ENCODE assay signal across 9 cellular contexts in the genomic region with DNA sequence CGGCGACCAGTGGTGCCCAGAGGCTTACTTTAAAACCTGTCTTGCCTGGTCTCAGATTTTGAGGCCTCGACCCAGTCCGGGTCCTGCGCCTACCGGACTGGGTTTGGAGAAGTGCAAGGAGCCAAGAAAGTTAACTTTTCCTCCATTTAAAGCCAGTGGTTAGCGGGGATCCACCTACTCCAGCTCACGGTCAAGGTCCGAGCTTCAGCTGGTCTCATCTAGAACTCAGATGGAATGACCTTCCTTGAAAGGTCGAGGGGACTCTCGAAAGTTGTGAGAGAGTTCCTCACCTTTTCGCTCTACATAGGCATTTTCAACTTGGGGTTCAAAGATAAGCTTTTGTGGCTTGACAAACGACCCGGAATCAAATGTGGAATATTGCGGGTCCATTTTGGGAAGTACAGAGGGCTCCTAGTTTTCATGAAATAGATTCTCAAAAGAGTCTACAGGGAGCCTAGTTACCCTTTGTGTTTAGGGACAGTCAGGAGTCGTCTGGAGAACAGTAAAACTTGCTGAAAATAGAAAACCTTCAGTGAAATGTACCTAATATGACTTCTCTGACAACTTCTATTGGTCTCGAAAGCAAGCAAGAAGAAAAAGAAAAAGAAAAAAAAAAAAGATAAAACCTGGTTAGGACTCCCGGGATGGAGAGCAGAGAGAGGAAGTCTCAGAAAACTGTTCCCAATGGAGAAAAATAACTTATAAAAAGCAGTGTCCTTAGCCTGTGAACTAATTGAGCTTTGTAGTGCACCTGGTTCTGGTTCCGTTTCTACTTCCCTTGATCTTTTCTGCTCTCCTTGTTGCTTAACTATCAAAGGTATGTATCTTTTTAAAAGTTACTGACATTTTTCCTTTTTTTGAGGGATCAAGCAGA. TPM values are rescaled to one million over a fixed set of nuclear protein-coding genes. Genes with fewer than 3 reads are reported as not detected.
DNase-seq lines count a peak whose midpoint lies in the region; ATAC-seq and TF ChIP-seq lines count a peak whose summit lies in the region.
"Had no signal": no experiment of that assay in that cellular context is flagged by ENCODE, and none has a peak within 500 bp of the region (broad histone marks: within the 10 kb centered on the region; RNA-seq: fewer than 3 reads in every experiment).

No MANE protein-coding gene starts in this region.

- H3K27ac Mint-ChIP-seq in activated CD8-positive, alpha-beta memory T cell treated with anti-CD3 and anti-CD28 coated beads, Interleukin-2, amount 10 ng/mL, durations not matched to agents 7 days and 5 days: no peak overlapping the region
- no peak overlapping the region for H3K27ac Mint-ChIP-seq in activated naive CD8-positive, alpha-beta T cell treated with anti-CD3 and anti-CD28 coated beads for 36 hours

- peak overlapping the region; percentile 81 for H2AFZ ChIP-seq in smooth muscle cell (ENCODE audit: low read depth)

- H3K4me2 ChIP-seq in smooth muscle cell: peak overlapping the region; percentile 91

- no peak for ATAC-seq in activated CD8-positive, alpha-beta memory T cell treated with anti-CD3 and anti-CD28 coated beads, Interleukin-2, amount 10 ng/mL, durations not matched to agents 7 days and 5 days
- no peak for ATAC-seq in HG02610 (IDR thresholded peaks at IDR 0.05; ENCODE audit: unreplicated experiment)

- peak overlapping the region; percentile 91 for H3K4me3 Mint-ChIP-seq in activated CD8-positive, alpha-beta memory T cell treated with anti-CD3 and anti-CD28 coated beads, Interleukin-2, amount 10 ng/mL, durations not matched to agents 7 days and 5 days
- H3K4me3 Mint-ChIP-seq in activated naive CD8-positive, alpha-beta T cell treated with anti-CD3 and anti-CD28 coated beads for 36 hours: peak overlapping the region; percentile 90

- H3K4me1 ChIP-seq in iPS-20b (ENCODE audit: insufficient read depth, low read length) (peaks cover 6% of the 10 kb centered on the region; the same call in 1 of the 2 replicates), smooth muscle cell (ENCODE audit: low read depth) (peaks cover 16% of the 10 kb centered on the region)

- peaks cover 21% of the 10 kb centered on the region for H3K4me1 Mint-ChIP-seq in activated CD8-positive, alpha-beta memory T cell treated with anti-CD3 and anti-CD28 coated beads, Interleukin-2, amount 10 ng/mL, durations not matched to agents 7 days and 5 days
- peaks cover 26% of the 10 kb centered on the region for H3K4me1 Mint-ChIP-seq in activated naive CD8-positive, alpha-beta T cell treated with anti-CD3 and anti-CD28 coated beads for 36 hours

- CTCF ChIA-PET in activated CD8-positive, alpha-beta memory T cell treated with anti-CD3 and anti-CD28 coated beads, Interleukin-2, amount 10 ng/mL, durations not matched to agents 7 days and 5 days (lab: Charles Lee): interaction anchor here (0.7 to 1.1 kb wide), 2 partner anchors 120 to 853 kb away, joined by 3 read pairs; no protein-coding TSS in a partner anchor

- no peaks in the 10 kb centered on the region for H3K36me3 Mint-ChIP-seq in activated CD8-positive, alpha-beta memory T cell treated with anti-CD3 and anti-CD28 coated beads, Interleukin-2, amount 10 ng/mL, durations not matched to agents 7 days and 5 days
- no peaks in the 10 kb centered on the region for H3K36me3 Mint-ChIP-seq in activated naive CD8-positive, alpha-beta T cell treated with anti-CD3 and anti-CD28 coated beads for 36 hours

- H3K27ac ChIP-seq in iPS-20b (ENCODE audit: low read length) (no peak overlapping the region), smooth muscle cell (ENCODE audit: low read depth) (no peak overlapping the region)
- H3K27ac ChIP-seq: epithelial cell of prostate had no signal

- WGBS in smooth muscle cell (ENCODE audit: low lambda C conversion rate): under 1% methylated on average over 19 of the region's 19 CpGs

- H3F3A ChIP-seq in smooth muscle cell (ENCODE audit: low read depth): no peaks in the 10 kb centered on the region

- H4K20me1 ChIP-seq in smooth muscle cell (ENCODE audit: low read depth): no peaks in the 10 kb centered on the region

- no peaks in the 10 kb centered on the region for H3K9me3 Mint-ChIP-seq in activated CD8-positive, alpha-beta memory T cell treated with anti-CD3 and anti-CD28 coated beads, Interleukin-2, amount 10 ng/mL, durations not matched to agents 7 days and 5 days (ENCODE audit: low read depth)
- H3K9me3 Mint-ChIP-seq in activated naive CD8-positive, alpha-beta T cell treated with anti-CD3 and anti-CD28 coated beads for 36 hours: no peaks in the 10 kb centered on the region

- no peaks in the 10 kb centered on the region for H3K9me3 ChIP-seq in iPS-20b (ENCODE audit: insufficient read depth, low read depth, low read length)
- no peaks in the 10 kb centered on the region for H3K9me3 ChIP-seq in smooth muscle cell (replicated peaks; ENCODE audit: low read depth)

- peaks cover 40% of the 10 kb centered on the region for H3K27me3 Mint-ChIP-seq in activated CD8-positive, alpha-beta memory T cell treated with anti-CD3 and anti-CD28 coated beads, Interleukin-2, amount 10 ng/mL, durations not matched to agents 7 days and 5 days
- peaks cover 15% of the 10 kb centered on the region for H3K27me3 Mint-ChIP-seq in activated naive CD8-positive, alpha-beta T cell treated with anti-CD3 and anti-CD28 coated beads for 36 hours

- peak overlapping the region; percentile 74 for H3K9ac ChIP-seq in iPS-20b (ENCODE audit: low read depth, low read length)
- peak overlapping the region; percentile 18 for H3K9ac ChIP-seq in smooth muscle cell (ENCODE audit: low read depth)

- H3K27me3 ChIP-seq in iPS-20b (ENCODE audit: insufficient read depth, low read length) (peaks cover 33% of the 10 kb centered on the region), smooth muscle cell (ENCODE audit: low read depth) (peaks cover 25% of the 10 kb centered on the region)

- TF ChIP-seq CTCF in smooth muscle cell (IDR thresholded peaks at IDR 0.05; ENCODE audit: borderline replicate concordance, insufficient read depth, poor library complexity, severe bottlenecking): no peak

- H3K4me3 ChIP-seq in iPS-20b (ENCODE audit: low read length) (peak overlapping the region; percentile 95), smooth muscle cell (peak overlapping the region; percentile 77)

- H3K36me3 ChIP-seq in iPS-20b (ENCODE audit: insufficient read depth, low read depth, low read length) (peaks cover 11% of the 10 kb centered on the region; the same call in 1 of the 2 replicates), smooth muscle cell (ENCODE audit: low read depth) (no peaks in the 10 kb centered on the region)

- H3K79me2 ChIP-seq in smooth muscle cell (ENCODE audit: low read depth): peaks cover 32% of the 10 kb centered on the region

- DNase-seq in activated CD8-positive, alpha-beta memory T cell treated with anti-CD3 and anti-CD28 coated beads, Interleukin-2, amount 10 ng/mL, durations not matched to agents 7 days and 5 days: no peak
- DNase-seq in activated CD8-positive, alpha-beta memory T cell treated with anti-CD3 and anti-CD28 coated beads for 24 hours: no peak
- no peak for DNase-seq in activated naive CD8-positive, alpha-beta T cell treated with anti-CD3 and anti-CD28 coated beads for 36 hours
- no peak for DNase-seq in smooth muscle cell (lab: John Stamatoyannopoulos, UW; ENCODE audit: unreplicated experiment)
- no peak for DNase-seq in NCI-H446 (lab: John Stamatoyannopoulos, UW)
- no peak for DNase-seq in NCI-H187 (lab: John Stamatoyannopoulos, UW)

RNA-seq across cellular contexts. Expression of gene KCNMB4, which starts 1.4 kb away (rescaled TPM):
- under 1 TPM; 0.32 to 0.40 TPM for total RNA-seq in activated CD8-positive, alpha-beta memory T cell treated with anti-CD3 and anti-CD28 coated beads, Interleukin-2, amount 10 ng/mL, durations not matched to agents 7 days and 5 days
- 1 to 10 TPM in 1 of 2 experiments, under 1 TPM in 1; 0.82 to 1.0 TPM for total RNA-seq in activated naive CD8-positive, alpha-beta T cell treated with anti-CD3 and anti-CD28 coated beads for 36 hours
- total RNA-seq in smooth muscle cell: 8.5 and 22.0 TPM in 2 replicates
- polyA plus RNA-seq in smooth muscle cell: 7.4 and 8.9 TPM in 2 replicates
